ENCODE assay signal across 19 cellular contexts in the genomic region with DNA sequence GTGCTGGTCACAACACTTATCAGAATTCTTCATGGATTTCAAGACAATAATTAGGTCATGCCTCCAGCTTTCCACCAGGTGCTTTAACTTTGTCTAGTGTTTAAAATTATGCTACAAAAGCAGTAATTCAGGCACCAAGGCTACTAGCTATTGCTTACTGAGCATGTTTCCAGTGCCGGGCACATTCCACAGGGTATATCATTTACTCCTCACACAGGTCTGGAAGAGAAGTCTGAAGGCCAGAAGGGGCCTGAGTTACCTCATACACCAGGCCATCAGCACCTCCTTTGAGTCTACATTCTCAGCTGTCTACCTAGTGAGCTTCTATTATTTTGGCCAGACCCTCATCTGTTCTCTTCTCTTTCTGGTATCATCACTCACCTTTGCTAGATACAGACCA. TPM values are rescaled to one million over a fixed set of nuclear protein-coding genes. Genes with fewer than 3 reads are reported as not detected.
DNase-seq lines count a peak whose midpoint lies in the region; ATAC-seq and TF ChIP-seq lines count a peak whose summit lies in the region.
"Had no signal": no experiment of that assay in that cellular context is flagged by ENCODE, and none has a peak within 500 bp of the region (broad histone marks: within the 10 kb centered on the region; RNA-seq: fewer than 3 reads in every experiment).

No MANE protein-coding gene starts in this region.

- H3K4me3 Mint-ChIP-seq in endothelial cell (ENCODE audit: unreplicated experiment) (peak overlapping the region; percentile 82), type B pancreatic cell (no peak overlapping the region)
- H3K4me3 Mint-ChIP-seq: CD4-positive, alpha-beta T cell had no signal

- H3K27ac ChIP-seq in KOPT-K1 (ENCODE audit: low read depth, low read length, poor library complexity, severe bottlenecking) (peak overlapping the region; percentile 68), lower lobe of right lung (peak overlapping the region; percentile 8)
- H3K27ac ChIP-seq: BLaER1, RWPE1 had no signal

- H3K36me3 ChIP-seq in KOPT-K1 (ENCODE audit: insufficient read depth, low read length) = no peaks in the 10 kb centered on the region
- H3K36me3 ChIP-seq in lower lobe of right lung = no peaks in the 10 kb centered on the region
- H3K36me3 ChIP-seq: MG63 had no signal

- no peak for DNase-seq in endothelial cell (ENCODE audit: low spot score)
- no peak for DNase-seq in lower lobe of right lung
- DNase-seq in type B pancreatic cell (ENCODE audit: extremely low spot score, unreplicated experiment) = no peak
- no peak for DNase-seq in HT-29 (ENCODE audit: low spot score)
- DNase-seq in D341Med (ENCODE audit: low spot score) = no peak
- DNase-seq: CD4-positive, alpha-beta T cell; DMS79; GF-D8; MG63; NCI-H2227 treated with DMSO at 0.1 percent for 48 hours; NCI-H526 treated with DMSO at 0.1 percent for 48 hours; SHP77 had no signal

- H3K27ac Mint-ChIP-seq in endothelial cell (ENCODE audit: unreplicated experiment) (peak overlapping the region; percentile 78), type B pancreatic cell (peak overlapping the region; percentile 34)
- H3K27ac Mint-ChIP-seq: CD4-positive, alpha-beta T cell had no signal

- H3K4me3 ChIP-seq in lower lobe of right lung = no peak overlapping the region
- H3K4me3 ChIP-seq: BLaER1, MG63 had no signal

- intact Hi-C loops in lower lobe of right lung (cut with DNase I) = no loop called here

- peaks cover 85% of the 10 kb centered on the region for H3K4me1 Mint-ChIP-seq in endothelial cell (ENCODE audit: unreplicated experiment)
- peaks cover 50% of the 10 kb centered on the region for H3K4me1 Mint-ChIP-seq in type B pancreatic cell (ENCODE audit: unreplicated experiment)

- peaks cover 13% of the 10 kb centered on the region for H3K36me3 Mint-ChIP-seq in endothelial cell (ENCODE audit: low read depth, unreplicated experiment)
- H3K36me3 Mint-ChIP-seq in type B pancreatic cell = no peaks in the 10 kb centered on the region

- no peak for ATAC-seq in lower lobe of right lung
- no peak for ATAC-seq in GM21367 (IDR thresholded peaks at IDR 0.05; ENCODE audit: unreplicated experiment)
- ATAC-seq: HCT116, Panc1 had no signal

- peaks cover 23% of the 10 kb centered on the region for H3K9me3 ChIP-seq in KOPT-K1 (ENCODE audit: insufficient read depth, low read length, poor library complexity, severe bottlenecking)
- H3K9me3 ChIP-seq in lower lobe of right lung = no peaks in the 10 kb centered on the region
- H3K9me3 ChIP-seq: MG63 had no signal

- no peak for TF ChIP-seq CTCF in endothelial cell (IDR thresholded peaks at IDR 0.05; ENCODE audit: unreplicated experiment)
- TF ChIP-seq CTCF in lower lobe of right lung (IDR thresholded peaks at IDR 0.05) = no peak
- peak; percentile 30 for TF ChIP-seq CTCF in type B pancreatic cell (conservative IDR thresholded peaks at IDR 0.05)

- H3K4me1 ChIP-seq in lower lobe of right lung = peaks cover 80% of the 10 kb centered on the region

- H3K9me3 Mint-ChIP-seq in endothelial cell (ENCODE audit: unreplicated experiment) (no peaks in the 10 kb centered on the region), type B pancreatic cell (no peaks in the 10 kb centered on the region)

- H3K27me3 Mint-ChIP-seq in endothelial cell (ENCODE audit: unreplicated experiment) = peaks cover 15% of the 10 kb centered on the region
- no peaks in the 10 kb centered on the region for H3K27me3 Mint-ChIP-seq in type B pancreatic cell
- H3K27me3 Mint-ChIP-seq: CD4-positive, alpha-beta T cell had no signal

- H3K27me3 ChIP-seq in lower lobe of right lung (ENCODE audit: low read depth) = no peaks in the 10 kb centered on the region
- H3K27me3 ChIP-seq: BLaER1, MG63 had no signal

RNA-seq across cellular contexts. Expression of gene LMO2, which starts 41.7 kb away (rescaled TPM):
- total RNA-seq in endothelial cell (ENCODE audit: unreplicated experiment) (223 TPM), lower lobe of right lung (56.4 TPM), type B pancreatic cell (ENCODE audit: low replicate concordance) (12.7 and 13.0 TPM in 2 replicates)
- 0.05 and 0.21 TPM in 2 replicates for total RNA-seq in HT-29 (2014; rRNA removed; shearing (Covaris generic))
- total RNA-seq: SK-MEL-5 had no signal

Comparison
In these comparisons a context has a peak if more than half of its experiments do, and no peak if none do; other contexts are left out.
1. RNA of gene LMO2, which starts 41.7 kb away (total RNA-seq): 223 TPM in endothelial cell (single experiment), 56.4 TPM in lower lobe of right lung (single experiment) and 12.7 to 13.0 TPM in type B pancreatic cell; 0.05 to 0.21 TPM in HT-29; every median in the first group is over 10 times any median in the second.